In genomic region chr3:154954750-154955149, GRCh38 we compare ENCODE assay signal across 9 cellular contexts.
DNase-seq lines count a peak whose midpoint lies in the region; ATAC-seq and TF ChIP-seq lines count a peak whose summit lies in the region.
"Had no signal": no experiment of that assay in that cellular context is flagged by ENCODE, and none has a peak within 500 bp of the region (broad histone marks: within the 10 kb centered on the region; RNA-seq: fewer than 3 reads in every experiment).

No MANE protein-coding gene starts in this region.

- 22 to 24% methylated on average over 1 of the region's 1 CpG for WGBS in esophagus squamous epithelium, 2 donors

- H3K4me3 ChIP-seq in esophagus squamous epithelium: no peak overlapping the region

- TF ChIP-seq CTCF in esophagus squamous epithelium (IDR thresholded peaks at IDR 0.05): peak in 1 of 6 experiments; percentile 24

- H3K36me3 ChIP-seq in esophagus squamous epithelium: no peaks in the 10 kb centered on the region

- no peak for ATAC-seq in GM18502 (IDR thresholded peaks at IDR 0.05; ENCODE audit: poor library complexity, unreplicated experiment)
- no peak for ATAC-seq in HG03280 (IDR thresholded peaks at IDR 0.05; ENCODE audit: unreplicated experiment)
- ATAC-seq in GM18867 (IDR thresholded peaks at IDR 0.05; ENCODE audit: unreplicated experiment): no peak
- ATAC-seq: stimulated activated naive CD8-positive, alpha-beta T cell treated with anti-CD3 and anti-CD28 coated beads, Interleukin-15, Interleukin-2, amounts not matched to agents 100 U/mL and 50 U/mL, for 24 hours had no signal

- no peaks in the 10 kb centered on the region for H3K4me1 ChIP-seq in esophagus squamous epithelium

- DNase-seq in AG08396 (ENCODE audit: low spot score) (peak; percentile 21), HS-5 (ENCODE audit: low read depth) (peak; percentile 49), SW 1271 (lab: John Stamatoyannopoulos, UW) (peak; percentile 2 to 73), iris pigment epithelial cell (ENCODE audit: low read depth) (peak; percentile 83), esophagus squamous epithelium (lab: John Stamatoyannopoulos, UW) (no peak)
- DNase-seq: stimulated activated naive CD8-positive, alpha-beta T cell treated with anti-CD3 and anti-CD28 coated beads, Interleukin-15, Interleukin-2, amounts not matched to agents 100 U/mL and 50 U/mL, for 24 hours had no signal

- intact Hi-C loops in esophagus squamous epithelium (cut with DNase I): loop anchor here (10.0 kb wide), 1 partner anchor 370 kb away; no protein-coding TSS in a partner anchor

- H3K27ac ChIP-seq in esophagus squamous epithelium: no peak overlapping the region

- H3K27me3 ChIP-seq in esophagus squamous epithelium: no peaks in the 10 kb centered on the region

- TF ChIP-seq POLR2A in esophagus squamous epithelium (IDR thresholded peaks at IDR 0.05): no peak

- peaks cover 0 to 4% (median 0%) of the 10 kb centered on the region in 3 donors for H3K9me3 ChIP-seq in esophagus squamous epithelium
